In genomic region chr2:23941644-23942043, GRCh38 we compare ENCODE assay signal across 11 cellular contexts. TPM values are rescaled to one million over a fixed set of nuclear protein-coding genes. Genes with fewer than 3 reads are reported as not detected.
DNase-seq lines count a peak whose midpoint lies in the region; ATAC-seq and TF ChIP-seq lines count a peak whose summit lies in the region.
"Had no signal": no experiment of that assay in that cellular context is flagged by ENCODE, and none has a peak within 500 bp of the region (broad histone marks: within the 10 kb centered on the region; RNA-seq: fewer than 3 reads in every experiment).

No MANE protein-coding gene starts in this region.

- H3K4me2 ChIP-seq in BLaER1 (peak overlapping the region; percentile 85), neuronal stem cell (ENCODE audit: insufficient read depth, low read length, poor library complexity, severe bottlenecking) (no peak overlapping the region)

- 0 out of 2 replicates have a peak overlapping the region, but pooled peaks have one; percentile 93 for H3K27ac ChIP-seq in BLaER1
- peak overlapping the region; percentile 95 for H3K27ac ChIP-seq in colonic mucosa
- no peak overlapping the region for H3K27ac ChIP-seq in neuronal stem cell (replicated peaks; ENCODE audit: low read length)

- H3K36me3 ChIP-seq in BLaER1 (peaks cover 20% of the 10 kb centered on the region), MG63 (peaks cover 9% of the 10 kb centered on the region; the same call in 1 of the 2 replicates), colonic mucosa (no peaks in the 10 kb centered on the region), neuronal stem cell (replicated peaks in 1 of 2; ENCODE audit: control insufficient read depth in 2 of 2, insufficient read depth in 2 of 2, low read length in 2 of 2) (peaks cover 0 to 24% of the 10 kb centered on the region in 2 donors)
- H3K36me3 ChIP-seq: pancreas had no signal

- no peak overlapping the region for H3K4ac ChIP-seq in neuronal stem cell (ENCODE audit: low read length)

- H3K14ac ChIP-seq in neuronal stem cell (ENCODE audit: low read length) = no peak overlapping the region

- H3K79me1 ChIP-seq in neuronal stem cell (ENCODE audit: low read depth, low read length) = no peaks in the 10 kb centered on the region

- no peak overlapping the region for H2BK5ac ChIP-seq in neuronal stem cell (ENCODE audit: low read length)

- H3K4me3 Mint-ChIP-seq in nephron = peak overlapping the region; percentile 34 to 55 (median 51)
- no peak overlapping the region for H3K4me3 Mint-ChIP-seq in activated CD8-positive, alpha-beta memory T cell treated with anti-CD3 and anti-CD28 coated beads, Interleukin-2, amount 10 ng/mL, durations not matched to agents 7 days and 5 days

- intact Hi-C loops in colonic mucosa (cut with DNase I) = no loop called here

- CTCF ChIA-PET in activated CD8-positive, alpha-beta memory T cell treated with anti-CD3 and anti-CD28 coated beads, Interleukin-2, amount 10 ng/mL, durations not matched to agents 7 days and 5 days (lab: Charles Lee) = interaction anchor here (1.3 to 4.9 kb wide), 3 partner anchors 11 to 117 kb away, joined by 3 to 66 read pairs (median 4); partner anchors contain the start of gene ATAD2B

- H2AK5ac ChIP-seq in neuronal stem cell (ENCODE audit: low read depth, low read length) = no peak overlapping the region

- H3K4me1 ChIP-seq in BLaER1 = peaks cover 32% of the 10 kb centered on the region
- peaks cover 6% of the 10 kb centered on the region for H3K4me1 ChIP-seq in colonic mucosa
- H3K4me1 ChIP-seq in neuronal stem cell (ENCODE audit: control insufficient read depth in 2 of 2, insufficient read depth in 1 of 2, low read depth in 1 of 2, low read length in 2 of 2) = peaks cover 2 to 5% of the 10 kb centered on the region in 2 donors

- no peak overlapping the region for H4K8ac ChIP-seq in neuronal stem cell (ENCODE audit: low read depth, low read length)

- H2BK12ac ChIP-seq in neuronal stem cell (ENCODE audit: low read length) = no peak overlapping the region

- H3K27ac Mint-ChIP-seq in nephron = peak overlapping the region in 1 of 3 experiments; percentile 78
- H3K27ac Mint-ChIP-seq in activated CD8-positive, alpha-beta memory T cell treated with anti-CD3 and anti-CD28 coated beads, Interleukin-2, amount 10 ng/mL, durations not matched to agents 7 days and 5 days = no peak overlapping the region

- peaks cover 38% of the 10 kb centered on the region for H3K4me1 Mint-ChIP-seq in nephron
- H3K4me1 Mint-ChIP-seq in activated CD8-positive, alpha-beta memory T cell treated with anti-CD3 and anti-CD28 coated beads, Interleukin-2, amount 10 ng/mL, durations not matched to agents 7 days and 5 days = peaks cover 25% of the 10 kb centered on the region

- H3K9me3 ChIP-seq in BLaER1 (no peaks in the 10 kb centered on the region), MG63 (no peaks in the 10 kb centered on the region), colonic mucosa (no peaks in the 10 kb centered on the region), neuronal stem cell (replicated peaks in 1 of 2; ENCODE audit: control insufficient read depth in 2 of 2, insufficient read depth in 1 of 2, low read depth in 1 of 2, low read length in 2 of 2) (no peaks in the 10 kb centered on the region)
- H3K9me3 ChIP-seq: pancreas had no signal

- no peaks in the 10 kb centered on the region for H3K27me3 Mint-ChIP-seq in nephron (ENCODE audit: low read depth)
- peaks cover 9% of the 10 kb centered on the region for H3K27me3 Mint-ChIP-seq in activated CD8-positive, alpha-beta memory T cell treated with anti-CD3 and anti-CD28 coated beads, Interleukin-2, amount 10 ng/mL, durations not matched to agents 7 days and 5 days

- TF ChIP-seq CTCF in colonic mucosa (IDR thresholded peaks at IDR 0.05) = no peak
- no peak for TF ChIP-seq CTCF in nephron (IDR thresholded peaks at IDR 0.05; ENCODE audit: unreplicated experiment in 3 of 3)

- H3K27me3 ChIP-seq in BLaER1 (no peaks in the 10 kb centered on the region), MG63 (no peaks in the 10 kb centered on the region), colonic mucosa (no peaks in the 10 kb centered on the region), neuronal stem cell (ENCODE audit: control insufficient read depth in 3 of 3, insufficient read depth in 3 of 3, low read depth in 1 of 3, low read length in 3 of 3) (peaks cover 0 to 2% (median 0%) of the 10 kb centered on the region in 3 experiments)
- H3K27me3 ChIP-seq: pancreas had no signal

- no peak overlapping the region for H3K18ac ChIP-seq in neuronal stem cell (ENCODE audit: low read length)

- H2BK120ac ChIP-seq in neuronal stem cell (ENCODE audit: low read depth, low read length) = no peak overlapping the region

- H3K4me3 ChIP-seq in BLaER1 (peak overlapping the region; percentile 91), MG63 (peak overlapping the region; percentile 79), colonic mucosa (peak overlapping the region; percentile 74), neuronal stem cell (ENCODE audit: low read length in 2 of 2) (peak overlapping the region in 1 of 2 donors; percentile 97)

- peaks cover 17% of the 10 kb centered on the region for H3K36me3 Mint-ChIP-seq in nephron (ENCODE audit: low read depth)
- H3K36me3 Mint-ChIP-seq in activated CD8-positive, alpha-beta memory T cell treated with anti-CD3 and anti-CD28 coated beads, Interleukin-2, amount 10 ng/mL, durations not matched to agents 7 days and 5 days = peaks cover 12% of the 10 kb centered on the region

- no peaks in the 10 kb centered on the region for H3K9me3 Mint-ChIP-seq in nephron
- no peaks in the 10 kb centered on the region for H3K9me3 Mint-ChIP-seq in activated CD8-positive, alpha-beta memory T cell treated with anti-CD3 and anti-CD28 coated beads, Interleukin-2, amount 10 ng/mL, durations not matched to agents 7 days and 5 days (ENCODE audit: low read depth)
- H3K9me3 Mint-ChIP-seq: stimulated activated naive CD8-positive, alpha-beta T cell treated with anti-CD3 and anti-CD28 coated beads, Interleukin-15, Interleukin-2, amounts not matched to agents 100 ng/mL and 50 ng/mL, for 24 hours had no signal

- WGBS in neuronal stem cell (ENCODE audit: extremely low coverage in 2 of 2, insufficient read length in 2 of 2, insufficient replicate concordance in 1 of 2), 2 donors = no CpG with 5 or more reads among the region's 8 CpGs

- H2BK15ac ChIP-seq in neuronal stem cell (ENCODE audit: low read length) = no peak overlapping the region

- H4K20me1 ChIP-seq in BLaER1 = peaks cover 56% of the 10 kb centered on the region

- no peak overlapping the region for H4K91ac ChIP-seq in neuronal stem cell (ENCODE audit: low read depth, low read length, poor library complexity)

- no peak overlapping the region for H2AFZ ChIP-seq in neuronal stem cell (ENCODE audit: low read length)

- H3K9ac ChIP-seq in BLaER1 (peak overlapping the region; percentile 96), colonic mucosa (ENCODE audit: low read depth in 2 of 2, low read length in 2 of 2) (peak overlapping the region in 1 of 2 donors; percentile 86), neuronal stem cell (ENCODE audit: low read depth, low read length, poor library complexity) (no peak overlapping the region)

- DNase-seq in MG63 = no peak
- DNase-seq in colonic mucosa = no peak
- DNase-seq in NCI-H446 treated with DMSO at 0.1 percent for 48 hours (lab: John Stamatoyannopoulos, UW) = no peak
- no peak for DNase-seq in stimulated activated naive CD4-positive, alpha-beta T cell treated with Interleukin-2 at 50 U/mL for 16 hours (lab: John Stamatoyannopoulos, UW)
- no peak for DNase-seq in neuronal stem cell (ENCODE audit: low spot score)
- no peak for DNase-seq in activated CD8-positive, alpha-beta memory T cell treated with anti-CD3 and anti-CD28 coated beads, Interleukin-2, amount 10 ng/mL, durations not matched to agents 7 days and 5 days
- DNase-seq: effector CD8-positive, alpha-beta T cell; pancreas had no signal

- no peak overlapping the region for H3K23ac ChIP-seq in neuronal stem cell (ENCODE audit: low read depth, low read length, poor library complexity)

- no peak for ATAC-seq in activated CD8-positive, alpha-beta memory T cell treated with anti-CD3 and anti-CD28 coated beads, Interleukin-2, amount 10 ng/mL, durations not matched to agents 7 days and 5 days

RNA-seq across cellular contexts. Expression of gene UBXN2A, which starts 1.4 kb away (rescaled TPM):
- total RNA-seq in MG63 (2014; rRNA removed; shearing (Covaris generic); ENCODE audit: low replicate concordance) = 16.0 and 25.2 TPM in 2 replicates
- total RNA-seq in colonic mucosa = 10 to 100 TPM in 1 of 2 donors, 1 to 10 TPM in 1; 10.0 to 17.3 TPM
- 15.7 TPM for polyA plus RNA-seq in neuronal stem cell (2013, experiment 1 of 2)
- 15.8 TPM for polyA plus RNA-seq in neuronal stem cell (2013, experiment 2 of 2)
- 10 to 100 TPM; 10.5 to 13.1 TPM for total RNA-seq in activated CD8-positive, alpha-beta memory T cell treated with anti-CD3 and anti-CD28 coated beads, Interleukin-2, amount 10 ng/mL, durations not matched to agents 7 days and 5 days

RNA-seq across cellular contexts. Expression of gene ATAD2B, which starts 14.7 kb away (rescaled TPM):
- total RNA-seq in MG63 (2014; rRNA removed; shearing (Covaris generic); ENCODE audit: low replicate concordance) = 2.9 and 4.5 TPM in 2 replicates
- 10 to 100 TPM; 19.2 to 21.7 TPM for total RNA-seq in colonic mucosa
- 7.0 TPM for polyA plus RNA-seq in neuronal stem cell (2013, experiment 1 of 2)
- 7.6 TPM for polyA plus RNA-seq in neuronal stem cell (2013, experiment 2 of 2)
- total RNA-seq in activated CD8-positive, alpha-beta memory T cell treated with anti-CD3 and anti-CD28 coated beads, Interleukin-2, amount 10 ng/mL, durations not matched to agents 7 days and 5 days = 10 to 100 TPM; 18.2 to 26.8 TPM
